2 cellular contexts compared by ENCODE assay signal in the genomic region with DNA sequence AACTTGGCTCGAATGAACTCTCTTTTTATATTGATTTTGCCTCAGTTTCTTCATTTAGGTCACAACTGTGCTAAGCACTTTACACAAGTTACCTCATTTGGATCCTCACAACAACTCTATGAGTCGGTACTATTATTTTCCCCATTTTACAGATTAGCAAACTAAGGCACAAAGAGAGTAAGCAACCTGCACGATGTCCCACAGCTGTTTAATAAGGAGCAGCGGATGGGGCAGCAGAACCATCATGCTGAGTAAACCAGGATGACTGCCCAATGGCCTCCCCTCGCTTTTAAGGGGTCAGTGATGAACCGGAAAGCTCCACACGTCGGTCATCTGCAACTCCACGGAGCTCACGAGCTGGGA.
TF ChIP-seq lines count a peak whose summit lies in the region.

No MANE protein-coding gene starts in this region.

TF ChIP-seq in IMR-90, 13 proteins besides CTCF, POLR2A, EP300 and RAD21:
- TF ChIP-seq RCOR1 (IDR thresholded peaks at IDR 0.05; ENCODE audit: insufficient replicate concordance, low read length) (peak; percentile 80), RFX5 (IDR thresholded peaks at IDR 0.05; ENCODE audit: low read depth, low read length) (no peak)
TF ChIP-seq in IMR-90: peak in this region for 1.

TF ChIP-seq in neural cell, 6 proteins besides CTCF, POLR2A, EP300 and RAD21:
- TF ChIP-seq POLR2AphosphoS5 (IDR thresholded peaks at IDR 0.05) (no peak), EZH2 (IDR thresholded peaks at IDR 0.05; ENCODE audit: borderline replicate concordance, insufficient read depth, low read length, poor library complexity, severe bottlenecking) (no peak), SMC3 (conservative IDR thresholded peaks at IDR 0.05; ENCODE audit: poor library complexity) (no peak), MXI1 (conservative IDR thresholded peaks at IDR 0.05; ENCODE audit: poor library complexity, severe bottlenecking) (no peak), TAF1 (IDR thresholded peaks at IDR 0.05; ENCODE audit: low read depth) (no peak)
- TF ChIP-seq, protein P1, sequence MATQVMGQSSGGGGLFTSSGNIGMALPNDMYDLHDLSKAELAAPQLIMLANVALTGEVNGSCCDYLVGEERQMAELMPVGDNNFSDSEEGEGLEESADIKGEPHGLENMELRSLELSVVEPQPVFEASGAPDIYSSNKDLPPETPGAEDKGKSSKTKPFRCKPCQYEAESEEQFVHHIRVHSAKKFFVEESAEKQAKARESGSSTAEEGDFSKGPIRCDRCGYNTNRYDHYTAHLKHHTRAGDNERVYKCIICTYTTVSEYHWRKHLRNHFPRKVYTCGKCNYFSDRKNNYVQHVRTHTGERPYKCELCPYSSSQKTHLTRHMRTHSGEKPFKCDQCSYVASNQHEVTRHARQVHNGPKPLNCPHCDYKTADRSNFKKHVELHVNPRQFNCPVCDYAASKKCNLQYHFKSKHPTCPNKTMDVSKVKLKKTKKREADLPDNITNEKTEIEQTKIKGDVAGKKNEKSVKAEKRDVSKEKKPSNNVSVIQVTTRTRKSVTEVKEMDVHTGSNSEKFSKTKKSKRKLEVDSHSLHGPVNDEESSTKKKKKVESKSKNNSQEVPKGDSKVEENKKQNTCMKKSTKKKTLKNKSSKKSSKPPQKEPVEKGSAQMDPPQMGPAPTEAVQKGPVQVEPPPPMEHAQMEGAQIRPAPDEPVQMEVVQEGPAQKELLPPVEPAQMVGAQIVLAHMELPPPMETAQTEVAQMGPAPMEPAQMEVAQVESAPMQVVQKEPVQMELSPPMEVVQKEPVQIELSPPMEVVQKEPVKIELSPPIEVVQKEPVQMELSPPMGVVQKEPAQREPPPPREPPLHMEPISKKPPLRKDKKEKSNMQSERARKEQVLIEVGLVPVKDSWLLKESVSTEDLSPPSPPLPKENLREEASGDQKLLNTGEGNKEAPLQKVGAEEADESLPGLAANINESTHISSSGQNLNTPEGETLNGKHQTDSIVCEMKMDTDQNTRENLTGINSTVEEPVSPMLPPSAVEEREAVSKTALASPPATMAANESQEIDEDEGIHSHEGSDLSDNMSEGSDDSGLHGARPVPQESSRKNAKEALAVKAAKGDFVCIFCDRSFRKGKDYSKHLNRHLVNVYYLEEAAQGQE (IDR thresholded peaks at IDR 0.05; ENCODE audit: borderline replicate concordance): no peak
